In genomic region chr9:136095028-136095494, GRCh38 we compare ENCODE assay signal across 8 cellular contexts. TPM values are rescaled to one million over a fixed set of nuclear protein-coding genes. Genes with fewer than 3 reads are reported as not detected.
DNase-seq lines count a peak whose midpoint lies in the region; ATAC-seq and TF ChIP-seq lines count a peak whose summit lies in the region.

Gene NACC2 (minus strand): TSS chr9:136095289. CDS start chr9:136050521, 44,768 bp downstream.

- intact Hi-C loops in left lung (cut with DNase I), result no loop called here

- H3K36me3 Mint-ChIP-seq in stimulated activated naive CD8-positive, alpha-beta T cell treated with anti-CD3 and anti-CD28 coated beads, Interleukin-15, Interleukin-2, amounts not matched to agents 100 ng/mL and 50 ng/mL, for 24 hours (ENCODE audit: low read depth), result no peaks in the 10 kb centered on the region

- H3K4me3 ChIP-seq in coronary artery (peak within 1 kb of the TSS; percentile 98), left lung (peak within 1 kb of the TSS; percentile 77 to 89)

- H3K36me3 ChIP-seq in left lung, result peaks cover 0 to 9% of the 10 kb centered on the region in 2 donors

- H3K9me3 Mint-ChIP-seq in stimulated activated naive CD8-positive, alpha-beta T cell treated with anti-CD3 and anti-CD28 coated beads, Interleukin-15, Interleukin-2, amounts not matched to agents 100 ng/mL and 50 ng/mL, for 24 hours, result no peaks in the 10 kb centered on the region

- no peaks in the 10 kb centered on the region for H3K9me3 ChIP-seq in left lung

- peaks cover 7% of the 10 kb centered on the region for H3K27me3 Mint-ChIP-seq in stimulated activated naive CD8-positive, alpha-beta T cell treated with anti-CD3 and anti-CD28 coated beads, Interleukin-15, Interleukin-2, amounts not matched to agents 100 ng/mL and 50 ng/mL, for 24 hours

- ATAC-seq in left lung, result peak; percentile 62

- H3K4me3 Mint-ChIP-seq in stimulated activated naive CD8-positive, alpha-beta T cell treated with anti-CD3 and anti-CD28 coated beads, Interleukin-15, Interleukin-2, amounts not matched to agents 100 ng/mL and 50 ng/mL, for 24 hours, result peak within 1 kb of the TSS; percentile 68

- H3K27me3 ChIP-seq in left lung, result peaks cover 0 to 16% of the 10 kb centered on the region in 2 donors

- peaks cover 15 to 55% of the 10 kb centered on the region in 2 donors for H3K4me1 ChIP-seq in left lung

- in situ Hi-C loops in SK-MEL-5 (cut with HindIII; ENCODE audit: low pct_unique_long_range_greater_than_20kb, low sequenced_read_pairs), result no loop called here

- peak; percentile 55 for DNase-seq in stimulated activated CD4-positive, alpha-beta T cell treated with anti-CD3 and anti-CD28 coated beads, Interleukin-15, amount 100 ng/mL, for 24 hours
- DNase-seq in stimulated activated CD4-positive, alpha-beta T cell treated with anti-CD3 and anti-CD28 coated beads, Interleukin-2, amount 100 ng/mL, for 48 hours, result no peak
- peak; percentile 51 for DNase-seq in SK-MEL-5 (ENCODE audit: low read depth, low spot score)
- no peak for DNase-seq in coronary artery (ENCODE audit: low spot score)
- peak; percentile 68 to 92 for DNase-seq in left lung
- DNase-seq in DMS153 (lab: John Stamatoyannopoulos, UW), result no peak
- DNase-seq in NCI-H187 (lab: John Stamatoyannopoulos, UW), result no peak

- H3K27ac Mint-ChIP-seq in stimulated activated naive CD8-positive, alpha-beta T cell treated with anti-CD3 and anti-CD28 coated beads, Interleukin-15, Interleukin-2, amounts not matched to agents 100 ng/mL and 50 ng/mL, for 24 hours, result no peak within 1 kb of the TSS

- no peak for TF ChIP-seq CTCF in coronary artery (IDR thresholded peaks at IDR 0.05)
- no peak for TF ChIP-seq CTCF in left lung (IDR thresholded peaks at IDR 0.05)

- H3K27ac ChIP-seq in coronary artery, result peak within 1 kb of the TSS; percentile 95 to 96
- H3K27ac ChIP-seq in left lung, result peak within 1 kb of the TSS; percentile 80 to 87

- H3K4me1 Mint-ChIP-seq in stimulated activated naive CD8-positive, alpha-beta T cell treated with anti-CD3 and anti-CD28 coated beads, Interleukin-15, Interleukin-2, amounts not matched to agents 100 ng/mL and 50 ng/mL, for 24 hours (ENCODE audit: low read depth), result peaks cover 5% of the 10 kb centered on the region

RNA-seq across cellular contexts. Expression of gene NACC2, which starts in this region (rescaled TPM):
- 38.2 and 38.7 TPM in 2 replicates for total RNA-seq in SK-MEL-5 (2014; rRNA removed; shearing (Covaris generic))
- 55.0 and 71.3 TPM in 2 replicates for polyA plus RNA-seq in SK-MEL-5 (2015; cell fraction: cytosol; rRNA removed)
- polyA plus RNA-seq in SK-MEL-5 (2015; cell fraction: nucleus; rRNA removed), result 57.3 and 71.6 TPM in 2 replicates
- total RNA-seq in left lung, result 10 to 100 TPM; 25.2 to 29.5 TPM

Comparison
In these comparisons a context has a peak if more than half of its experiments do, and no peak if none do; other contexts are left out.
1. DNase-seq: peak in stimulated activated CD4-positive, alpha-beta T cell treated with anti-CD3 and anti-CD28 coated beads, Interleukin-15, amount 100 ng/mL, for 24 hours (single experiment), SK-MEL-5 (single experiment) and left lung (2 of 2); none in stimulated activated CD4-positive, alpha-beta T cell treated with anti-CD3 and anti-CD28 coated beads, Interleukin-2, amount 100 ng/mL, for 48 hours (0 of 2), coronary artery (single experiment), DMS153 (single experiment) and NCI-H187 (0 of 2).